ENCODE assay signal across 17 cellular contexts in genomic region chr2:162462911-162463310, GRCh38.
DNase-seq lines count a peak whose midpoint lies in the region; ATAC-seq and TF ChIP-seq lines count a peak whose summit lies in the region.
"Had no signal": no experiment of that assay in that cellular context is flagged by ENCODE, and none has a peak within 500 bp of the region (broad histone marks: within the 10 kb centered on the region; RNA-seq: fewer than 3 reads in every experiment).

No MANE protein-coding gene starts in this region.

- H3K4me1 ChIP-seq in BE2C = no peaks in the 10 kb centered on the region
- H3K4me1 ChIP-seq: A549, BLaER1, HAP-1 had no signal

- no peaks in the 10 kb centered on the region for H3K36me3 ChIP-seq in BE2C
- H3K36me3 ChIP-seq: BLaER1, HAP-1 had no signal

- DNase-seq in DMS 273 (lab: John Stamatoyannopoulos, UW; ENCODE audit: unreplicated experiment) (peak; percentile 24), DMS 273 treated with DMSO at 0.1 percent for 48 hours (lab: John Stamatoyannopoulos, UW) (no peak), NCI-H82 treated with DMSO at 0.1 percent for 48 hours (lab: John Stamatoyannopoulos, UW; ENCODE audit: unreplicated experiment) (peak; percentile 3), renal cortical epithelial cell (ENCODE audit: low read depth) (peak; percentile 15), left cardiac atrium (no peak), BE2C (no peak), Right ventricle myocardium inferior (ENCODE audit: missing footprints) (no peak)
- DNase-seq: AML-193; CD4-positive, alpha-beta memory T cell; DMS53; GDM1; GM23248; IMR-90 had no signal

- H3K9me3 ChIP-seq in BE2C = no peaks in the 10 kb centered on the region
- H3K9me3 ChIP-seq: A549, BLaER1, HAP-1 had no signal

- no peak for TF ChIP-seq CTCF in BE2C (IDR thresholded peaks at IDR 0.05; ENCODE audit: low read depth, low read length)

- ATAC-seq in left cardiac atrium = no peak
- ATAC-seq in Right ventricle myocardium inferior = no peak
- ATAC-seq: A549, K562 had no signal

- H3K27me3 ChIP-seq in BE2C = no peaks in the 10 kb centered on the region
- H3K27me3 ChIP-seq: BLaER1 had no signal

- H3K4me3 ChIP-seq in BE2C (ENCODE audit: low read depth, low read length) = no peak overlapping the region
- H3K4me3 ChIP-seq: A549, BLaER1, GM23248, HAP-1, K562 had no signal

- intact Hi-C loops in left cardiac atrium (cut with DNase I) (no loop called here), Right ventricle myocardium inferior (cut with DNase I) (no loop called here)

Comparison
In these comparisons a context has a peak if more than half of its experiments do, and no peak if none do; other contexts are left out.
1. DNase-seq: peak in DMS 273 (single experiment), NCI-H82 treated with DMSO at 0.1 percent for 48 hours (single experiment) and renal cortical epithelial cell (single experiment); none in DMS 273 treated with DMSO at 0.1 percent for 48 hours (single experiment), left cardiac atrium (single experiment), BE2C (single experiment) and Right ventricle myocardium inferior (single experiment).